19 cellular contexts compared by ENCODE assay signal in genomic region chr9:35609001-35609819, GRCh38. TPM values are rescaled to one million over a fixed set of nuclear protein-coding genes. Genes with fewer than 3 reads are reported as not detected.
"Had no signal": no experiment of that assay in that cellular context is flagged by ENCODE, and none has a peak within 500 bp of the region (broad histone marks: within the 10 kb centered on the region; RNA-seq: fewer than 3 reads in every experiment).

No MANE protein-coding gene starts in this region.

- ATAC-seq: lower lobe of right lung, natural killer cell, right lobe of liver had no signal

- H3K4me3 Mint-ChIP-seq: dendritic cell treated with granulocyte-macrophage colony-stimulating factor and Interleukin-4, amounts not matched to agents 40 ng/mL and 50 ng/mL, for 4 days; endodermal cell; natural killer cell had no signal

- DNase-seq: activated CD4-positive, alpha-beta T cell treated with anti-CD3 and anti-CD28 coated beads, Interleukin-2, amount 50 U/mL, for 1 hour; activated CD4-positive, CD25-positive, alpha-beta regulatory T cell; activated naive CD4-positive, alpha-beta T cell treated with anti-CD3 and anti-CD28 coated beads, Interleukin-2, amount 50 U/mL, for 16 hours; activated T-cell treated with anti-CD3 and anti-CD28 coated beads for 4 hours; central memory CD4-positive, alpha-beta T cell; endodermal cell; glutamatergic neuron; left cardiac atrium; lower lobe of right lung; natural killer cell; nucleus accumbens; stimulated activated CD4-positive, alpha-beta T cell treated with anti-CD3 and anti-CD28 coated beads, Interleukin-15, amount 100 ng/mL, for 24 hours; stimulated activated CD4-positive, alpha-beta T cell treated with anti-CD3 and anti-CD28 coated beads, Interleukin-4, amount 100 ng/mL, for 4 hours; transverse colon had no signal

- H3K9me3 Mint-ChIP-seq: activated T-helper 2 cell treated with anti-CD3 and anti-CD28 coated beads, Interferon-gamma antibody, Interleukin-2, Interleukin-4, amounts not matched to agents 10 μg/mL and 5 μg/mL and 100 μg/mL, durations not matched to agents 14 hours and 24 hours and 36 hours; dendritic cell treated with granulocyte-macrophage colony-stimulating factor and Interleukin-4, amounts not matched to agents 40 ng/mL and 50 ng/mL, for 4 days; endodermal cell; natural killer cell had no signal

- H3K9me3 ChIP-seq: adrenal gland, lower lobe of right lung, right lobe of liver, transverse colon had no signal

- H3K4me3 ChIP-seq: adrenal gland, lower lobe of right lung, right lobe of liver, transverse colon had no signal

- H3K27ac ChIP-seq: adrenal gland, lower lobe of right lung, right lobe of liver, transverse colon had no signal

- H3K27ac Mint-ChIP-seq: activated T-helper 2 cell treated with anti-CD3 and anti-CD28 coated beads, Interferon-gamma antibody, Interleukin-2, Interleukin-4, amounts not matched to agents 10 μg/mL and 5 μg/mL and 100 μg/mL, durations not matched to agents 14 hours and 24 hours and 36 hours; dendritic cell treated with granulocyte-macrophage colony-stimulating factor and Interleukin-4, amounts not matched to agents 40 ng/mL and 50 ng/mL, for 4 days; endodermal cell; natural killer cell; progenitor cell of endocrine pancreas had no signal

- H3K27me3 ChIP-seq: adrenal gland, right lobe of liver, transverse colon had no signal

RNA-seq across cellular contexts. Expression of gene SIT1, which starts 41.5 kb away (rescaled TPM):
- total RNA-seq: progenitor cell of endocrine pancreas had no signal
